ENCODE assay signal across 1 cellular context in the genomic region with DNA sequence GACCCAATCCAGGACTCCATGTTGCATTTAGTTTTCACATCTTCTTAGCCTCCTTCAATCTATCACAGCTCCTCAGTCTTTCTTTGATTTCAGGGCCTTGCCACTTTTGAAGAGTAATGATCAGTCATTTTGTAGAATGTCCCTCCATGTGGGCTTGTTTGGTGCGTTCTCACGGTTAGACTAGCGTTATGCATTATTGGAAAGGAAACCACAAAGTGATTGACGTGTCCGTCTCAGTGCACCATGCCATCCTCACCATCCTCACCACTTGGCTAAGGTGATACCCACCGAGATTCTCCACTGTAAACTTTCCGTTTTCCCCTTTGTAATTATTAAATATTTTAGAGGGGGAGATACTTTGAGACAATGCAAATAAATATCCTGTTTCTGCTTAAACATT.
TF ChIP-seq lines count a peak whose summit lies in the region.

No MANE protein-coding gene starts in this region.

TF ChIP-seq in GM23338, 12 proteins besides CTCF, POLR2A, EP300 and RAD21 (continued from another document):
- TF ChIP-seq, protein P1, sequence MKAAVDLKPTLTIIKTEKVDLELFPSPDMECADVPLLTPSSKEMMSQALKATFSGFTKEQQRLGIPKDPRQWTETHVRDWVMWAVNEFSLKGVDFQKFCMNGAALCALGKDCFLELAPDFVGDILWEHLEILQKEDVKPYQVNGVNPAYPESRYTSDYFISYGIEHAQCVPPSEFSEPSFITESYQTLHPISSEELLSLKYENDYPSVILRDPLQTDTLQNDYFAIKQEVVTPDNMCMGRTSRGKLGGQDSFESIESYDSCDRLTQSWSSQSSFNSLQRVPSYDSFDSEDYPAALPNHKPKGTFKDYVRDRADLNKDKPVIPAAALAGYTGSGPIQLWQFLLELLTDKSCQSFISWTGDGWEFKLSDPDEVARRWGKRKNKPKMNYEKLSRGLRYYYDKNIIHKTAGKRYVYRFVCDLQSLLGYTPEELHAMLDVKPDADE (IDR thresholded peaks at IDR 0.05): no peak
- no peak for TF ChIP-seq STAT1 (IDR thresholded peaks at IDR 0.05; ENCODE audit: unreplicated experiment)
